Comparison of ENCODE assay signal across 17 cellular contexts in genomic region chr20:41279546-41280225, GRCh38. TPM values are rescaled to one million over a fixed set of nuclear protein-coding genes. Genes with fewer than 3 reads are reported as not detected.
A peak's percentile ranks its signal among the peaks of the same experiment; 100 is the strongest.
DNase-seq lines count a peak whose midpoint lies in the region; ATAC-seq, FAIRE-seq and TF ChIP-seq lines count a peak whose summit lies in the region.
"Had no signal": no experiment of that assay in that cellular context is flagged by ENCODE, and none has a peak within 500 bp of the region (broad histone marks: within the 10 kb centered on the region; RNA-seq: fewer than 3 reads in every experiment).

No MANE protein-coding gene starts in this region.

- no peak overlapping the region for H3K4me3 ChIP-seq in suprapubic skin
- no peak overlapping the region for H3K4me3 ChIP-seq in MG63
- H3K4me3 ChIP-seq: tibial nerve had no signal

- TF ChIP-seq CTCF in chondrocyte (IDR thresholded peaks at IDR 0.05) (no peak), foreskin keratinocyte (conservative IDR thresholded peaks at IDR 0.05) (no peak), suprapubic skin (IDR thresholded peaks at IDR 0.05) (no peak)

- H3K4me3 Mint-ChIP-seq in chondrocyte (ENCODE audit: unreplicated experiment), result no peak overlapping the region
- H3K4me3 Mint-ChIP-seq: dendritic cell treated with granulocyte-macrophage colony-stimulating factor and Interleukin-4, amounts not matched to agents 40 ng/mL and 50 ng/mL, for 4 days had no signal

- no peak for TF ChIP-seq POLR2A in GM12891 (IDR thresholded peaks at IDR 0.05; ENCODE audit: low read depth, low read length)
- TF ChIP-seq POLR2A in suprapubic skin (IDR thresholded peaks at IDR 0.05), result no peak

- ATAC-seq in GM21723 (IDR thresholded peaks at IDR 0.05; ENCODE audit: unreplicated experiment) (peak; percentile 68), GM18870 (IDR thresholded peaks at IDR 0.05; ENCODE audit: unreplicated experiment) (no peak), foreskin keratinocyte (no peak)

- H3K27me3 Mint-ChIP-seq in chondrocyte (ENCODE audit: low read depth), result no peaks in the 10 kb centered on the region
- H3K27me3 Mint-ChIP-seq: dendritic cell treated with granulocyte-macrophage colony-stimulating factor and Interleukin-4, amounts not matched to agents 40 ng/mL and 50 ng/mL, for 4 days had no signal

- peaks cover 3% of the 10 kb centered on the region for H3K36me3 Mint-ChIP-seq in chondrocyte (ENCODE audit: low read depth)

- WGBS in suprapubic skin, result 80% methylated on average over 3 of the region's 3 CpGs

- H3K9me3 ChIP-seq in suprapubic skin (no peaks in the 10 kb centered on the region), MG63 (peaks cover 4% of the 10 kb centered on the region)
- H3K9me3 ChIP-seq: tibial nerve had no signal

- no peaks in the 10 kb centered on the region for H3K9me3 Mint-ChIP-seq in chondrocyte (ENCODE audit: low read depth)
- H3K9me3 Mint-ChIP-seq: dendritic cell treated with granulocyte-macrophage colony-stimulating factor and Interleukin-4, amounts not matched to agents 40 ng/mL and 50 ng/mL, for 4 days had no signal

- H3K4me1 ChIP-seq in foreskin keratinocyte, result no peaks in the 10 kb centered on the region
- H3K4me1 ChIP-seq in suprapubic skin, result peaks cover 7% of the 10 kb centered on the region
- H3K4me1 ChIP-seq: parathyroid adenoma had no signal

- FAIRE-seq in GM12891 (lab: Jason Lieb, UNC), result peak; percentile 69

- H3K36me3 ChIP-seq in suprapubic skin (no peaks in the 10 kb centered on the region), MG63 (peaks cover 4% of the 10 kb centered on the region)
- H3K36me3 ChIP-seq: tibial nerve had no signal

- H3K27me3 ChIP-seq in foreskin keratinocyte (no peaks in the 10 kb centered on the region), suprapubic skin (no peaks in the 10 kb centered on the region), MG63 (no peaks in the 10 kb centered on the region)
- H3K27me3 ChIP-seq: tibial nerve had no signal

- H3K27ac ChIP-seq in foreskin keratinocyte (no peak overlapping the region), suprapubic skin (no peak overlapping the region)
- H3K27ac ChIP-seq: parathyroid adenoma had no signal

- H3K27ac Mint-ChIP-seq in chondrocyte (ENCODE audit: unreplicated experiment), result peak overlapping the region; percentile 79
- H3K27ac Mint-ChIP-seq: dendritic cell treated with granulocyte-macrophage colony-stimulating factor and Interleukin-4, amounts not matched to agents 40 ng/mL and 50 ng/mL, for 4 days had no signal

- peaks cover 47% of the 10 kb centered on the region for H3K4me1 Mint-ChIP-seq in chondrocyte (ENCODE audit: low read depth)

- DNase-seq in GM12891 (ENCODE audit: insufficient read length, low spot score), result no peak
- DNase-seq in chondrocyte (ENCODE audit: low spot score), result no peak
- DNase-seq in occipital lobe (lab: John Stamatoyannopoulos, UW), result peak; percentile 58
- no peak for DNase-seq in foreskin keratinocyte
- DNase-seq in suprapubic skin (ENCODE audit: low spot score in 2 of 2), result no peak
- no peak for DNase-seq in MG63
- DNase-seq: activated CD4-positive, alpha-beta T cell treated with anti-CD3 and anti-CD28 coated beads, Interleukin-2, amount 50 U/mL, for 4 hours; DMS 273 treated with DMSO at 0.1 percent for 48 hours; NCI-H2081; NK-92 treated with Interleukin-12 subunit alpha and Interleukin-12 subunit beta, amount 100 ng/mL, for 24 hours; SHP77 treated with DMSO at 0.1 percent for 48 hours; T1000 had no signal

- no peak for TF ChIP-seq EP300 in suprapubic skin (IDR thresholded peaks at IDR 0.05)

TF ChIP-seq in GM12891, 5 proteins besides CTCF, POLR2A, EP300 and RAD21:
- TF ChIP-seq PAX5 (IDR thresholded peaks at IDR 0.05; ENCODE audit: insufficient read depth, low read length, severe bottlenecking), result no peak
- no peak for TF ChIP-seq POLR2AphosphoS5 (IDR thresholded peaks at IDR 0.05; ENCODE audit: low read depth, low read length)
TF ChIP-seq in GM12891: peak in this region for 0.

RNA-seq across cellular contexts. Expression of gene ZHX3, which starts 37.8 kb away (rescaled TPM):
- polyA plus RNA-seq in GM12891 (2012; ENCODE audit: low read depth, missing spikeins), result 3.0 TPM
- 52.6 to 55.5 TPM (median 52.9 TPM) in 3 replicates for total RNA-seq in chondrocyte
- total RNA-seq in occipital lobe, result 18.9 TPM
- total RNA-seq in foreskin keratinocyte, result 20.3 and 22.4 TPM in 2 replicates
- 9.0 and 9.2 TPM in 2 replicates for polyA plus RNA-seq in foreskin keratinocyte
- 10 to 100 TPM; 19.2 to 32.9 (median 31.4) TPM for total RNA-seq in suprapubic skin
- 4.9 and 5.3 TPM in 2 replicates for total RNA-seq in MG63 (2014; rRNA removed; shearing (Covaris generic); ENCODE audit: low replicate concordance)
